Comparison of ENCODE assay signal across 12 cellular contexts in genomic region chr17:2157081-2157480, GRCh38.
A peak's percentile ranks its signal among the peaks of the same experiment; 100 is the strongest.
DNase-seq lines count a peak whose midpoint lies in the region; ATAC-seq and TF ChIP-seq lines count a peak whose summit lies in the region.
"Had no signal": no experiment of that assay in that cellular context is flagged by ENCODE, and none has a peak within 500 bp of the region (broad histone marks: within the 10 kb centered on the region; RNA-seq: fewer than 3 reads in every experiment).

No MANE protein-coding gene starts in this region.

- H3K4me1 Mint-ChIP-seq in activated CD4-positive, alpha-beta T cell treated with anti-CD3 and anti-CD28 coated beads, Interleukin-2, amount 10 ng/mL, durations not matched to agents 7 days and 5 days = peaks cover 16% of the 10 kb centered on the region
- H3K4me1 Mint-ChIP-seq in activated T-helper 2 cell treated with anti-CD3 and anti-CD28 coated beads, Interferon-gamma antibody, Interleukin-2, Interleukin-4, amounts not matched to agents 10 μg/mL and 5 μg/mL and 100 μg/mL, durations not matched to agents 14 hours and 24 hours and 36 hours (ENCODE audit: low read depth) = peaks cover 23% of the 10 kb centered on the region
- peaks cover 43 to 44% of the 10 kb centered on the region in 2 donors for H3K4me1 Mint-ChIP-seq in immature natural killer cell
- H3K4me1 Mint-ChIP-seq: brain had no signal

- DNase-seq in activated CD4-positive, alpha-beta T cell treated with anti-CD3 and anti-CD28 coated beads, Interleukin-2, amount 10 ng/mL, durations not matched to agents 7 days and 5 days = no peak
- DNase-seq in activated CD4-positive, alpha-beta T cell treated with anti-CD3 and anti-CD28 coated beads, Interleukin-2, amount 50 U/mL, for 48 hours = no peak
- no peak for DNase-seq in activated T-helper 2 cell treated with anti-CD3 and anti-CD28 coated beads, Interferon-gamma antibody, Interleukin-2, Interleukin-4, amounts not matched to agents 10 μg/mL and 5 μg/mL and 100 μg/mL, durations not matched to agents 14 hours and 24 hours and 36 hours (ENCODE audit: low spot score)
- DNase-seq in immature natural killer cell (no peak), tibial artery (peak; percentile 24 to 47), cortex of kidney (lab: John Stamatoyannopoulos, UW) (no peak)
- DNase-seq: islet precursor cell; stimulated activated CD4-positive, alpha-beta T cell treated with anti-CD3 and anti-CD28 coated beads, Interleukin-1b, Interleukin-23, amount 100 ng/mL, for 48 hours had no signal

- peaks cover 2 to 35% (median 7%) of the 10 kb centered on the region in 3 donors for H3K36me3 ChIP-seq in tibial artery

- no peaks in the 10 kb centered on the region for H3K9me3 Mint-ChIP-seq in activated CD4-positive, alpha-beta T cell treated with anti-CD3 and anti-CD28 coated beads, Interleukin-2, amount 10 ng/mL, durations not matched to agents 7 days and 5 days
- H3K9me3 Mint-ChIP-seq in activated T-helper 2 cell treated with anti-CD3 and anti-CD28 coated beads, Interferon-gamma antibody, Interleukin-2, Interleukin-4, amounts not matched to agents 10 μg/mL and 5 μg/mL and 100 μg/mL, durations not matched to agents 14 hours and 24 hours and 36 hours = no peaks in the 10 kb centered on the region
- H3K9me3 Mint-ChIP-seq in immature natural killer cell = no peaks in the 10 kb centered on the region
- H3K9me3 Mint-ChIP-seq: brain had no signal

- H3K27me3 ChIP-seq in tibial artery = no peaks in the 10 kb centered on the region

- peaks cover 0 to 10% (median 0%) of the 10 kb centered on the region in 4 donors for H3K4me1 ChIP-seq in tibial artery

- CTCF ChIA-PET in activated CD4-positive, alpha-beta T cell treated with anti-CD3 and anti-CD28 coated beads, Interleukin-2, amount 10 ng/mL, durations not matched to agents 7 days and 5 days (lab: Charles Lee) = no interaction called here

- no peak overlapping the region for H3K4me3 ChIP-seq in tibial artery
- H3K4me3 ChIP-seq: A549 had no signal

- no peak overlapping the region for H3K4me3 Mint-ChIP-seq in activated CD4-positive, alpha-beta T cell treated with anti-CD3 and anti-CD28 coated beads, Interleukin-2, amount 10 ng/mL, durations not matched to agents 7 days and 5 days
- H3K4me3 Mint-ChIP-seq in activated T-helper 2 cell treated with anti-CD3 and anti-CD28 coated beads, Interferon-gamma antibody, Interleukin-2, Interleukin-4, amounts not matched to agents 10 μg/mL and 5 μg/mL and 100 μg/mL, durations not matched to agents 14 hours and 24 hours and 36 hours (ENCODE audit: low read depth) = no peak overlapping the region
- peak overlapping the region in 3 of 5 donors; percentile 7 to 40 (median 17) for H3K4me3 Mint-ChIP-seq in immature natural killer cell
- H3K4me3 Mint-ChIP-seq: brain had no signal

- intact Hi-C loops in activated T-helper 2 cell treated with anti-CD3 and anti-CD28 coated beads, Interferon-gamma antibody, Interleukin-2, Interleukin-4, amounts not matched to agents 10 μg/mL and 5 μg/mL and 100 μg/mL, durations not matched to agents 14 hours and 24 hours and 36 hours (cut with micrococcal nuclease) = loop anchor here (5.0 kb wide), 1 partner anchor 65 kb away; no protein-coding TSS in a partner anchor
- intact Hi-C loops in tibial artery (cut with DNase I; ENCODE audit: low total_unique reads) = no loop called here

- no peak overlapping the region for H3K27ac ChIP-seq in tibial artery
- H3K27ac ChIP-seq: A549 had no signal

- no peak for ATAC-seq in HG02610 (IDR thresholded peaks at IDR 0.05; ENCODE audit: unreplicated experiment)
- no peak for ATAC-seq in GM18520 (IDR thresholded peaks at IDR 0.05; ENCODE audit: unreplicated experiment)

- POLR2A ChIA-PET in activated CD4-positive, alpha-beta T cell treated with anti-CD3 and anti-CD28 coated beads, Interleukin-2, amount 10 ng/mL, durations not matched to agents 7 days and 5 days (lab: Charles Lee) = no interaction called here

- peaks cover 28% of the 10 kb centered on the region for H3K36me3 Mint-ChIP-seq in activated CD4-positive, alpha-beta T cell treated with anti-CD3 and anti-CD28 coated beads, Interleukin-2, amount 10 ng/mL, durations not matched to agents 7 days and 5 days (ENCODE audit: low read depth)
- peaks cover 48% of the 10 kb centered on the region for H3K36me3 Mint-ChIP-seq in activated T-helper 2 cell treated with anti-CD3 and anti-CD28 coated beads, Interferon-gamma antibody, Interleukin-2, Interleukin-4, amounts not matched to agents 10 μg/mL and 5 μg/mL and 100 μg/mL, durations not matched to agents 14 hours and 24 hours and 36 hours (ENCODE audit: low read depth)
- peaks cover 13 to 26% (median 20%) of the 10 kb centered on the region in 3 donors for H3K36me3 Mint-ChIP-seq in immature natural killer cell

- H3K27me3 Mint-ChIP-seq in activated CD4-positive, alpha-beta T cell treated with anti-CD3 and anti-CD28 coated beads, Interleukin-2, amount 10 ng/mL, durations not matched to agents 7 days and 5 days = no peaks in the 10 kb centered on the region
- H3K27me3 Mint-ChIP-seq in activated T-helper 2 cell treated with anti-CD3 and anti-CD28 coated beads, Interferon-gamma antibody, Interleukin-2, Interleukin-4, amounts not matched to agents 10 μg/mL and 5 μg/mL and 100 μg/mL, durations not matched to agents 14 hours and 24 hours and 36 hours (ENCODE audit: low read depth) = no peaks in the 10 kb centered on the region
- peaks cover 0 to 5% (median 0%) of the 10 kb centered on the region in 3 donors for H3K27me3 Mint-ChIP-seq in immature natural killer cell (ENCODE audit: low read depth in 3 of 3)

- no peaks in the 10 kb centered on the region for H3K9me3 ChIP-seq in tibial artery
- H3K9me3 ChIP-seq: A549 had no signal

- H3K27ac Mint-ChIP-seq in activated CD4-positive, alpha-beta T cell treated with anti-CD3 and anti-CD28 coated beads, Interleukin-2, amount 10 ng/mL, durations not matched to agents 7 days and 5 days = peak overlapping the region; percentile 33
- H3K27ac Mint-ChIP-seq in activated T-helper 2 cell treated with anti-CD3 and anti-CD28 coated beads, Interferon-gamma antibody, Interleukin-2, Interleukin-4, amounts not matched to agents 10 μg/mL and 5 μg/mL and 100 μg/mL, durations not matched to agents 14 hours and 24 hours and 36 hours = peak overlapping the region; percentile 63
- peak overlapping the region; percentile 29 to 66 (median 42) for H3K27ac Mint-ChIP-seq in immature natural killer cell

- TF ChIP-seq CTCF in tibial artery (IDR thresholded peaks at IDR 0.05) = no peak

Comparison
In these comparisons a context has a peak if more than half of its experiments do, and no peak if none do; other contexts are left out.
1. DNase-seq: peak in tibial artery (2 of 2); none in activated CD4-positive, alpha-beta T cell treated with anti-CD3 and anti-CD28 coated beads, Interleukin-2, amount 10 ng/mL, durations not matched to agents 7 days and 5 days (single experiment), activated CD4-positive, alpha-beta T cell treated with anti-CD3 and anti-CD28 coated beads, Interleukin-2, amount 50 U/mL, for 48 hours (0 of 2), activated T-helper 2 cell treated with anti-CD3 and anti-CD28 coated beads, Interferon-gamma antibody, Interleukin-2, Interleukin-4, amounts not matched to agents 10 μg/mL and 5 μg/mL and 100 μg/mL, durations not matched to agents 14 hours and 24 hours and 36 hours (single experiment), immature natural killer cell (0 of 3) and cortex of kidney (single experiment).
2. H3K4me3 Mint-ChIP-seq: peak in immature natural killer cell (3 of 5); none in activated CD4-positive, alpha-beta T cell treated with anti-CD3 and anti-CD28 coated beads, Interleukin-2, amount 10 ng/mL, durations not matched to agents 7 days and 5 days (single experiment) and activated T-helper 2 cell treated with anti-CD3 and anti-CD28 coated beads, Interferon-gamma antibody, Interleukin-2, Interleukin-4, amounts not matched to agents 10 μg/mL and 5 μg/mL and 100 μg/mL, durations not matched to agents 14 hours and 24 hours and 36 hours (single experiment).
3. Peak in every context shown above with its lines, with median percentiles within 50 percentile points of each other: H3K27ac Mint-ChIP-seq.